ENCODE assay signal across 26 cellular contexts in the genomic region with DNA sequence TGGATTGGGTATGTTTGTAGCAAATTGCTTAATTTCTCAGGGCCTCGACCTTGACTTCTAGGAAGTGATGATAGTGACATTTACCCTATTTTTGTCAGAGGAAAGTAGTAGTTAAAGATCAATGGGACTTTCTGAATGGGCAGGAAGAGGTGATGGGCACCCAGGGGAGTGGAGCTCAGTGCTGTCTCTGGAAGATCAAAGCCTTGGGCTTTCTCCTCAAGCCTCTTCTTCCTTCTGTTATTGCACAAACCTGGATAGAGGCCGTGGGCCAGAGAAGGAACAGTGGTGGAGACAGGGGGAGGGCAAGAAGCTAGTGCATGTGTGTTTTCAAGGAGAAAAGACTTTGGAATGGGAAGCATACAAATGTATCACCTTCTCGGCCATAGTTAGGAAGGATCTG. TPM values are rescaled to one million over a fixed set of nuclear protein-coding genes. Genes with fewer than 3 reads are reported as not detected.
"Had no signal": no experiment of that assay in that cellular context is flagged by ENCODE, and none has a peak within 500 bp of the region (broad histone marks: within the 10 kb centered on the region; RNA-seq: fewer than 3 reads in every experiment).

No MANE protein-coding gene starts in this region.

- H3K27ac ChIP-seq: dorsolateral prefrontal cortex, heart right ventricle, left ventricle myocardium inferior, lower lobe of right lung, spleen, stomach, thoracic aorta, transverse colon had no signal

- H3K36me3 ChIP-seq: heart right ventricle, left ventricle myocardium inferior, lower lobe of right lung, spleen, stomach, thoracic aorta, transverse colon had no signal

- H3K36me3 Mint-ChIP-seq: naive thymus-derived CD8-positive, alpha-beta T cell had no signal

- ATAC-seq: esophagus mucosa; heart right ventricle; left cardiac atrium; lower lobe of right lung; mucosa of descending colon; naive thymus-derived CD8-positive, alpha-beta T cell; sciatic nerve had no signal

- H3K27me3 Mint-ChIP-seq: naive thymus-derived CD8-positive, alpha-beta T cell had no signal

- H3K4me3 Mint-ChIP-seq: naive thymus-derived CD8-positive, alpha-beta T cell; neural crest cell had no signal

- H3K27me3 ChIP-seq: spleen, stomach, transverse colon had no signal

- H3K9me3 Mint-ChIP-seq: naive thymus-derived CD8-positive, alpha-beta T cell; neural crest cell had no signal

- H3K4me1 Mint-ChIP-seq: neural crest cell had no signal

- DNase-seq: cortex of kidney; dorsolateral prefrontal cortex; effector CD8-positive, alpha-beta T cell; heart right ventricle; hypothalamus; kidney; left cardiac atrium; left ventricle myocardium inferior; lower lobe of right lung; mucosa of descending colon; naive thymus-derived CD8-positive, alpha-beta T cell; posterior cingulate gyrus; spleen; stimulated activated CD4-positive, alpha-beta T cell treated with anti-CD3 and anti-CD28 coated beads, Interleukin-2, amount 100 ng/mL, for 24 hours; stimulated activated CD4-positive, alpha-beta T cell treated with anti-CD3 and anti-CD28 coated beads, Interleukin-4, amount 100 ng/mL, for 4 hours; stimulated activated naive CD4-positive, alpha-beta T cell; stomach; substantia nigra; transverse colon had no signal

- H3K4me3 ChIP-seq: dorsolateral prefrontal cortex, heart right ventricle, left ventricle myocardium inferior, lower lobe of right lung, mucosa of descending colon, spleen, stomach, thoracic aorta, transverse colon had no signal

- H3K4me1 ChIP-seq: heart right ventricle, left ventricle myocardium inferior, lower lobe of right lung, spleen, stomach, transverse colon had no signal

- H3K9me3 ChIP-seq: heart right ventricle, left ventricle myocardium inferior, lower lobe of right lung, mucosa of descending colon, spleen, stomach, thoracic aorta, transverse colon had no signal

RNA-seq across cellular contexts. Expression of a gene that starts 44.9 kb away (rescaled TPM):
- total RNA-seq: glomerular endothelial cell, neural crest cell, osteocyte, pulmonary artery endothelial cell had no signal
